In genomic region chr6:167933290-167933689, GRCh38 we compare ENCODE assay signal across 24 cellular contexts.
A peak's percentile ranks its signal among the peaks of the same experiment; 100 is the strongest.
DNase-seq lines count a peak whose midpoint lies in the region; ATAC-seq, FAIRE-seq and TF ChIP-seq lines count a peak whose summit lies in the region.
"Had no signal": no experiment of that assay in that cellular context is flagged by ENCODE, and none has a peak within 500 bp of the region (broad histone marks: within the 10 kb centered on the region; RNA-seq: fewer than 3 reads in every experiment).

No MANE protein-coding gene starts in this region.

- H3K36me3 Mint-ChIP-seq in neural progenitor cell: peaks cover 40% of the 10 kb centered on the region
- H3K36me3 Mint-ChIP-seq: naive thymus-derived CD8-positive, alpha-beta T cell had no signal

- H3K4me1 ChIP-seq in A549 (peaks cover 41% of the 10 kb centered on the region), neural progenitor cell (peaks cover 15% of the 10 kb centered on the region)
- H3K4me1 ChIP-seq: HAP-1 had no signal

- H3K27me3 ChIP-seq in neural progenitor cell: no peaks in the 10 kb centered on the region
- H3K27me3 ChIP-seq: ovary, tibial nerve had no signal

- no peak overlapping the region for H2AFZ ChIP-seq in neural progenitor cell (replicated peaks)

- no peak overlapping the region for H3K27ac Mint-ChIP-seq in neural progenitor cell
- H3K27ac Mint-ChIP-seq: activated naive CD4-positive, alpha-beta T cell treated with anti-CD3 and anti-CD28 coated beads for 36 hours; CD4-positive, alpha-beta memory T cell; naive thymus-derived CD8-positive, alpha-beta T cell had no signal

- intact Hi-C loops in posterior vena cava (cut with DNase I): no loop called here

- H3K9ac ChIP-seq in neural progenitor cell: no peak overlapping the region

- H3K36me3 ChIP-seq in neural progenitor cell: no peaks in the 10 kb centered on the region
- H3K36me3 ChIP-seq: HAP-1, ovary had no signal

- ATAC-seq in A549: no peak
- no peak for ATAC-seq in HG03354 (IDR thresholded peaks at IDR 0.05; ENCODE audit: poor library complexity, severe bottlenecking, unreplicated experiment)
- ATAC-seq in GM18517 (IDR thresholded peaks at IDR 0.05; ENCODE audit: unreplicated experiment): no peak
- ATAC-seq: activated T-cell treated with anti-CD3 and anti-CD28 coated beads, Interleukin-2, amount 50 U/mL, for 4 hours; naive thymus-derived CD8-positive, alpha-beta T cell had no signal

- H3K9me3 ChIP-seq in A549 (no peaks in the 10 kb centered on the region), neural progenitor cell (ENCODE audit: low read depth) (no peaks in the 10 kb centered on the region)
- H3K9me3 ChIP-seq: HAP-1, ovary, tibial nerve had no signal

- H3F3A ChIP-seq in neural progenitor cell (ENCODE audit: low read depth): no peaks in the 10 kb centered on the region

- peak overlapping the region; percentile 48 to 58; a peak in 5 of 6 replicates for H3K27ac ChIP-seq in A549
- peak overlapping the region; percentile 55 for H3K27ac ChIP-seq in neural progenitor cell
- H3K27ac ChIP-seq: ovary had no signal

- H3K4me2 ChIP-seq in A549 (peak overlapping the region; percentile 58), neural progenitor cell (no peak overlapping the region)

- 64% methylated on average over 3 of the region's 3 CpGs for WGBS in A549 (ENCODE audit: missing lambda C conversion rate)

- no peak overlapping the region for H3K4me3 Mint-ChIP-seq in neural progenitor cell
- H3K4me3 Mint-ChIP-seq: activated naive CD4-positive, alpha-beta T cell treated with anti-CD3 and anti-CD28 coated beads for 36 hours; activated T-cell treated with anti-CD3 and anti-CD28 coated beads, Interleukin-2, amount 50 U/mL, for 4 hours; CD4-positive, alpha-beta memory T cell; naive thymus-derived CD8-positive, alpha-beta T cell had no signal

- TF ChIP-seq EP300 in A549 (IDR thresholded peaks at IDR 0.05): no peak

- no peak for FAIRE-seq in A549 (lab: Jason Lieb, UNC)

- CTCF ChIA-PET in A549 (lab: Yijun Ruan, JAX): interaction anchor here (1.1 kb wide), 1 partner anchor 34 kb away, joined by 4 read pairs; no protein-coding TSS in a partner anchor

- H3K4me3 ChIP-seq in A549: no peak overlapping the region
- H3K4me3 ChIP-seq in neural progenitor cell: no peak overlapping the region
- H3K4me3 ChIP-seq: HAP-1, ovary, tibial nerve had no signal

- TF ChIP-seq CTCF in A549 (IDR thresholded peaks at IDR 0.05): no peak
- TF ChIP-seq CTCF in neural progenitor cell (IDR thresholded peaks at IDR 0.05): no peak

- DNase-seq in A549 (ENCODE audit: low read depth in 1 of 2, low spot score in 1 of 2) (no peak), NCI-H69 (lab: John Stamatoyannopoulos, UW) (peak; percentile 84), glomerular endothelial cell (ENCODE audit: extremely low read depth, low read depth, low spot score) (peak; percentile 10), neural progenitor cell (ENCODE audit: low spot score) (no peak), 8988T (no peak), posterior vena cava (ENCODE audit: low spot score) (no peak)
- DNase-seq: activated naive CD4-positive, alpha-beta T cell treated with anti-CD3 and anti-CD28 coated beads for 36 hours; activated T-cell treated with anti-CD3 and anti-CD28 coated beads, Interleukin-2, amount 50 U/mL, for 4 hours; CD4-positive, alpha-beta memory T cell; central memory CD4-positive, alpha-beta T cell; DMS153; effector CD8-positive, alpha-beta T cell; Karpas-422; naive thymus-derived CD8-positive, alpha-beta T cell; NCI-H1048; NCI-H2081 treated with DMSO at 0.1 percent for 48 hours; NCI-H524; ovary; stimulated activated CD4-positive, alpha-beta T cell treated with anti-CD3 and anti-CD28 coated beads, Interleukin-2, amount 100 ng/mL, for 48 hours; stimulated activated naive CD4-positive, alpha-beta T cell treated with Interleukin-2 at 50 U/mL for 16 hours had no signal

- H3K79me2 ChIP-seq in neural progenitor cell (ENCODE audit: low read depth): peaks cover 29% of the 10 kb centered on the region

- no peaks in the 10 kb centered on the region for H3K4me1 Mint-ChIP-seq in neural progenitor cell
- H3K4me1 Mint-ChIP-seq: CD4-positive, alpha-beta memory T cell; naive thymus-derived CD8-positive, alpha-beta T cell had no signal

- POLR2A ChIA-PET in A549 (lab: Yijun Ruan, JAX): no interaction called here

- H4K20me1 ChIP-seq in neural progenitor cell (ENCODE audit: low read depth): peaks cover 8% of the 10 kb centered on the region

- no peaks in the 10 kb centered on the region for H3K9me3 Mint-ChIP-seq in neural progenitor cell
- H3K9me3 Mint-ChIP-seq: activated naive CD4-positive, alpha-beta T cell treated with anti-CD3 and anti-CD28 coated beads for 36 hours; activated T-cell treated with anti-CD3 and anti-CD28 coated beads, Interleukin-2, amount 50 U/mL, for 4 hours; CD4-positive, alpha-beta memory T cell; naive thymus-derived CD8-positive, alpha-beta T cell had no signal

- peaks cover 3% of the 10 kb centered on the region for H3K27me3 Mint-ChIP-seq in neural progenitor cell (ENCODE audit: insufficient read depth, low read depth)

- TF ChIP-seq RAD21 in A549 (conservative IDR thresholded peaks at IDR 0.05 in 1 of 2, IDR thresholded peaks at IDR 0.05 in 1 of 2): no peak

- TF ChIP-seq POLR2A in A549 (IDR thresholded peaks at IDR 0.05; ENCODE audit: low read length): no peak

TF ChIP-seq in A549, 52 proteins besides CTCF, POLR2A, EP300 and RAD21:
- TF ChIP-seq REST (IDR thresholded peaks at IDR 0.05) (no peak), ZSCAN20 (CRISPR knock-in tag; IDR thresholded peaks at IDR 0.05) (no peak), TFCP2L1 (CRISPR knock-in tag; IDR thresholded peaks at IDR 0.05) (no peak), CBX2 (IDR thresholded peaks at IDR 0.05; ENCODE audit: borderline replicate concordance, low read depth) (no peak), USF2 (IDR thresholded peaks at IDR 0.05) (no peak), HOXB5 (CRISPR knock-in tag; IDR thresholded peaks at IDR 0.05) (no peak), MAX (IDR thresholded peaks at IDR 0.05) (no peak), FOXS1 (CRISPR knock-in tag; IDR thresholded peaks at IDR 0.05) (no peak), PBX3 (IDR thresholded peaks at IDR 0.05) (no peak), CEBPB (IDR thresholded peaks at IDR 0.05) (no peak), MAZ (IDR thresholded peaks at IDR 0.05; ENCODE audit: borderline replicate concordance, low read depth, low read length) (no peak), RARB (CRISPR knock-in tag; IDR thresholded peaks at IDR 0.05) (no peak), HDAC2 (IDR thresholded peaks at IDR 0.05) (no peak), EHF (CRISPR knock-in tag; IDR thresholded peaks at IDR 0.05) (no peak), GATA3 (IDR thresholded peaks at IDR 0.05; ENCODE audit: borderline replicate concordance) (no peak)

Comparison
In these comparisons a context has a peak if more than half of its experiments do, and no peak if none do; other contexts are left out.
1. DNase-seq: peak in NCI-H69 (single experiment) and glomerular endothelial cell (single experiment); none in A549 (0 of 2), neural progenitor cell (single experiment), 8988T (single experiment) and posterior vena cava (single experiment).